In the genomic region with DNA sequence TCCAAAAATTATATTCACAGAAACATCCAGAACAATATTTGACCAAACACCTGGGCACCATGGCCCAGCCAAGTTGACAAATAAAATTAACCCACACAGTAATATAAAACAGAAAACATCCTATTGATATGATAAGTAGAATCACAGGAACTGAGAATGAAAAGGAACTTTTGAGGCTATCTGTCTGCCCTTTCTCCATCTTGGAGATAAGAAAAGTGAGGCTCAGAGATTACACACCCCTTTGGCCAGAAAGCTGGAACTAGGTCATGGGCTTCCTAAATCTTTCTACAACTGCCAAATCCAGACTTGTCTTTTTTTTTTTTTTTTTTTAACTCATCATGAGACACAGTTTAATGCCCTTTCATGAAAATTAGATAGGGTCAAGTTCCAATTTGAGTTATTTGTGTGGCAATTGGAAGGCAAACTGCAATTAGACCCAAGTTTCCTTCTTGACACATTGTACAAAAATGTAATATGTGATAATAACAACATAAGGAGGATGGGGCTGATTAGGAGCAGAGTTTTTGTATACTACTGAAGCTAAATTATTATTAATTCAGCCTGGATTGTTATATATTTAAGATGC, we compare ENCODE assay signal across 19 cellular contexts.
"Had no signal": no experiment of that assay in that cellular context is flagged by ENCODE, and none has a peak within 500 bp of the region (broad histone marks: within the 10 kb centered on the region; RNA-seq: fewer than 3 reads in every experiment).

No MANE protein-coding gene starts in this region.

- H3K27ac ChIP-seq: colonic mucosa, esophagus squamous epithelium, lower lobe of right lung, neural progenitor cell, transverse colon had no signal

- H3K4me2 ChIP-seq: neural progenitor cell had no signal

- H3K9ac ChIP-seq: neural progenitor cell had no signal

- DNase-seq: activated CD4-positive, alpha-beta T cell treated with anti-CD3 and anti-CD28 coated beads, Interleukin-2, amount 10 ng/mL, durations not matched to agents 7 days and 5 days; activated CD8-positive, alpha-beta T cell treated with anti-CD3 and anti-CD28 coated beads for 36 hours; activated gamma-delta T cell treated with Interleukin-2 at 50 U/mL for 16 hours; activated T-cell treated with anti-CD3 and anti-CD28 coated beads, Interleukin-2, amount 50 U/mL, for 1 hour; amniotic stem cell; colonic mucosa; esophagus squamous epithelium; foreskin melanocyte; kidney; lower lobe of right lung; naive B cell; stimulated activated CD4-positive, alpha-beta T cell treated with anti-CD3 and anti-CD28 coated beads, Interleukin-2, amount 100 ng/mL, for 48 hours; stimulated activated CD8-positive, alpha-beta memory T cell treated with anti-CD3 and anti-CD28 coated beads, Interleukin-4, amount 100 ng/mL, for 48 hours; stimulated activated naive B cell treated with anti-CD40 and anti-IgM and Interleukin-4, amounts not matched to agents 10 μg/mL and 1 μg/mL and 100 μg/mL, for 72 hours; transverse colon had no signal

- H3K9me3 ChIP-seq: colonic mucosa, esophagus squamous epithelium, lower lobe of right lung, transverse colon had no signal

- H3K27me3 ChIP-seq: colonic mucosa, esophagus squamous epithelium, neural progenitor cell had no signal

- H3K4me3 ChIP-seq: colonic mucosa, esophagus squamous epithelium, lower lobe of right lung, neural progenitor cell, transverse colon had no signal

- H3K4me1 ChIP-seq: colonic mucosa, esophagus squamous epithelium, lower lobe of right lung, transverse colon had no signal

- ATAC-seq: activated CD4-positive, CD25-positive, alpha-beta regulatory T cell treated with anti-CD3 and anti-CD28 coated beads, Interleukin-2, amount 50 U/mL, for 24 hours; activated CD8-positive, alpha-beta T cell treated with anti-CD3 and anti-CD28 coated beads for 36 hours; activated naive CD4-positive, alpha-beta T cell treated with anti-CD3 and anti-CD28 coated beads, Interleukin-2, amount 50 U/mL, for 72 hours; lower lobe of right lung; sciatic nerve; stimulated activated naive B cell treated with anti-CD40 and anti-IgM and Interleukin-4, amounts not matched to agents 10 μg/mL and 1 μg/mL and 100 μg/mL, for 72 hours had no signal

- H2AFZ ChIP-seq: neural progenitor cell had no signal

- H3K36me3 ChIP-seq: colonic mucosa, esophagus squamous epithelium, lower lobe of right lung, neural progenitor cell, transverse colon had no signal
